1 cellular context compared by ENCODE assay signal in genomic region chr2:212905640-212906201, GRCh38.
TF ChIP-seq lines count a peak whose summit lies in the region.

No MANE protein-coding gene starts in this region.

TF ChIP-seq in SK-N-SH, 30 proteins besides CTCF, POLR2A, EP300 and RAD21 (continued from another document):
- TF ChIP-seq TAF1 (IDR thresholded peaks at IDR 0.05; ENCODE audit: borderline replicate concordance, low read depth, low read length) (no peak), USF1 (IDR thresholded peaks at IDR 0.05; ENCODE audit: borderline replicate concordance, low read depth) (no peak), GATA2 (CRISPR knock-in tag; IDR thresholded peaks at IDR 0.05) (no peak), RFX5 (IDR thresholded peaks at IDR 0.05; ENCODE audit: low read length) (no peak), POLR2AphosphoS5 (IDR thresholded peaks at IDR 0.05; ENCODE audit: low read depth, low read length) (no peak), FOSL2 (IDR thresholded peaks at IDR 0.05; ENCODE audit: borderline replicate concordance, low read depth) (no peak), FOXJ3 (CRISPR knock-in tag; IDR thresholded peaks at IDR 0.05) (no peak)
